In genomic region chr11:78574386-78575381, GRCh38 we compare ENCODE assay signal across 1 cellular context.
TF ChIP-seq lines count a peak whose summit lies in the region.

Gene NARS2 (minus strand): TSS chr11:78574864. CDS start chr11:78574488, 376 bp downstream.

TF ChIP-seq in GM12878, 131 proteins besides CTCF, POLR2A, EP300 and RAD21 (continued from another document and continues in another):
- TF ChIP-seq BACH1 (IDR thresholded peaks at IDR 0.05; ENCODE audit: borderline replicate concordance), result peak; percentile 65; the same call in 1 of the 2 replicates
- peak; percentile 10 to 11; a peak in 1 of 4 replicates for TF ChIP-seq IKZF2 (IDR thresholded peaks at IDR 0.05)
- peak; percentile 68 for TF ChIP-seq MYC (IDR thresholded peaks at IDR 0.05; ENCODE audit: insufficient read depth, insufficient read length, insufficient replicate concordance, low read length, severe bottlenecking)
- TF ChIP-seq SREBF2 (IDR thresholded peaks at IDR 0.05; ENCODE audit: low read length), result no peak
- TF ChIP-seq POLR2AphosphoS5 (IDR thresholded peaks at IDR 0.05; ENCODE audit: low read length), result peak; percentile 83
- TF ChIP-seq RAD51 (IDR thresholded peaks at IDR 0.05), result peak; percentile 56; the same call in 1 of the 2 replicates
- no peak for TF ChIP-seq NR2C1 (IDR thresholded peaks at IDR 0.05)
- peak; percentile 64 to 82; a peak in 3 of 4 replicates for TF ChIP-seq BHLHE40 (IDR thresholded peaks at IDR 0.05; ENCODE audit: borderline replicate concordance in 1 of 2, low read depth in 2 of 2, low read length in 1 of 2)
- TF ChIP-seq CEBPB (IDR thresholded peaks at IDR 0.05; ENCODE audit: borderline replicate concordance in 1 of 2, low read depth in 2 of 2, low read length in 2 of 2), result no peak
- peak; percentile 82 for TF ChIP-seq GATAD2B (conservative IDR thresholded peaks at IDR 0.05; ENCODE audit: low read depth)
- peak; percentile 23 for TF ChIP-seq USF1 (IDR thresholded peaks at IDR 0.05; ENCODE audit: borderline replicate concordance, extremely low read length, insufficient read depth, low read depth, low read length)
- peak; percentile 89 for TF ChIP-seq ZNF687 (IDR thresholded peaks at IDR 0.05)
- TF ChIP-seq LARP7 (IDR thresholded peaks at IDR 0.05), result peak; percentile 73; the same call in 1 of the 2 replicates
- TF ChIP-seq HDAC6 (IDR thresholded peaks at IDR 0.05; ENCODE audit: unreplicated experiment), result no peak
- TF ChIP-seq TARDBP (IDR thresholded peaks at IDR 0.05; ENCODE audit: borderline replicate concordance), result 0 out of 2 replicates have a peak, but pooled peaks have one; percentile 36
- TF ChIP-seq CHD2 (IDR thresholded peaks at IDR 0.05; ENCODE audit: borderline replicate concordance, low read depth, low read length), result 0 out of 2 replicates have a peak, but pooled peaks have one; percentile 20
- 0 out of 2 replicates have a peak, but pooled peaks have one; percentile 67 for TF ChIP-seq ASH2L (IDR thresholded peaks at IDR 0.05; ENCODE audit: borderline replicate concordance, low read depth)
- TF ChIP-seq PBX3 (IDR thresholded peaks at IDR 0.05; ENCODE audit: insufficient replicate concordance, low read depth, low read length), result no peak
- 0 out of 2 replicates have a peak, but pooled peaks have one; percentile 14 for TF ChIP-seq DPF2 (IDR thresholded peaks at IDR 0.05)
- TF ChIP-seq RELA (IDR thresholded peaks at IDR 0.05; ENCODE audit: borderline replicate concordance, partially characterized antibody), result peak; percentile 34
- no peak for TF ChIP-seq IRF3 (IDR thresholded peaks at IDR 0.05)
- TF ChIP-seq CREM (IDR thresholded peaks at IDR 0.05; ENCODE audit: low read depth), result peak; percentile 93
- peak; percentile 47; the same call in 1 of the 2 replicates for TF ChIP-seq HCFC1 (IDR thresholded peaks at IDR 0.05; ENCODE audit: low read length)
- no peak; the same call in 1 of the 2 replicates for TF ChIP-seq SMARCA5 (IDR thresholded peaks at IDR 0.05)
- TF ChIP-seq MYB (IDR thresholded peaks at IDR 0.05; ENCODE audit: borderline replicate concordance, low read depth, low read length), result no peak
- peak; percentile 83 for TF ChIP-seq SIN3A (IDR thresholded peaks at IDR 0.05; ENCODE audit: low read depth, low read length)
- no peak for TF ChIP-seq TAF1 (IDR thresholded peaks at IDR 0.05; ENCODE audit: borderline replicate concordance, low read depth, low read length)
- no peak for TF ChIP-seq ZBTB40 (IDR thresholded peaks at IDR 0.05; ENCODE audit: borderline replicate concordance)
- TF ChIP-seq PRDM15 (CRISPR knock-in tag; IDR thresholded peaks at IDR 0.05), result no peak
- TF ChIP-seq ZZZ3 (IDR thresholded peaks at IDR 0.05; ENCODE audit: control insufficient read depth, insufficient read length, low read depth), result no peak
- no peak for TF ChIP-seq STAT3 (IDR thresholded peaks at IDR 0.05; ENCODE audit: low read depth, low read length)
- TF ChIP-seq JUND (IDR thresholded peaks at IDR 0.05; ENCODE audit: low read depth, low read length), result no peak
- TF ChIP-seq PKNOX1 (IDR thresholded peaks at IDR 0.05), result peak; percentile 22; the same call in 1 of the 2 replicates
- TF ChIP-seq HDGF (IDR thresholded peaks at IDR 0.05), result 0 out of 2 replicates have a peak, but pooled peaks have one; percentile 30
- no peak for TF ChIP-seq CBX5 (IDR thresholded peaks at IDR 0.05; ENCODE audit: low read depth)
- peak; percentile 76; the same call in 1 of the 2 replicates for TF ChIP-seq PML (IDR thresholded peaks at IDR 0.05; ENCODE audit: low read length)
- TF ChIP-seq CBX3 (IDR thresholded peaks at IDR 0.05; ENCODE audit: borderline replicate concordance, low read depth), result no peak
- peak; percentile 99 for TF ChIP-seq ATF7 (IDR thresholded peaks at IDR 0.05; ENCODE audit: low read depth)
- TF ChIP-seq IRF5 (IDR thresholded peaks at IDR 0.05; ENCODE audit: borderline replicate concordance), result no peak
- peak; percentile 96 for TF ChIP-seq NKRF (conservative IDR thresholded peaks at IDR 0.05)
- no peak for TF ChIP-seq RB1 (IDR thresholded peaks at IDR 0.05; ENCODE audit: borderline replicate concordance)
- TF ChIP-seq POLR2AphosphoS2 (IDR thresholded peaks at IDR 0.05; ENCODE audit: low read depth, low read length), result peak; percentile 78; the same call in 1 of the 2 replicates
